Comparison of ENCODE assay signal across 8 cellular contexts in the genomic region with DNA sequence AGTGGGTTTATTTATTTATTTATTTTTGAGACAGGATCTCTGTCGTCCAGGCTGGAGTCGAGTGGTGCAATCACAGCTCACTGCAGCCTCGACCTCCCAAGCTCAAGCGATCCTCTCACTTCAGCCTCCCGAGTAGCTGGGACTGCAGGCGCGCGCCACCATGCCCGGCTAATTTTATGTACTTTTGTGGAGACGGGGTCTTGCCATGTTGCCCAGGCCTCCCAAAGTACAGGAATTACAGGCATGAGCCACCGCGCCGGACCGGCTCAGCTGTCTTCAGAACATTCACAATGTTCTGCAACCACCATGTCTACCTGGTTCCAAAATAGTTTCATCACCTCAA. TPM values are rescaled to one million over a fixed set of nuclear protein-coding genes. Genes with fewer than 3 reads are reported as not detected.
DNase-seq lines count a peak whose midpoint lies in the region; ATAC-seq and TF ChIP-seq lines count a peak whose summit lies in the region.

No MANE protein-coding gene starts in this region.

- intact Hi-C loops in esophagus muscularis mucosa (cut with DNase I): no loop called here
- intact Hi-C loops in prostate gland (cut with DNase I): no loop called here

- no peak for TF ChIP-seq EP300 in esophagus muscularis mucosa (IDR thresholded peaks at IDR 0.05)

- H3K27me3 ChIP-seq in DND-41 (ENCODE audit: insufficient read depth, low read length, poor library complexity) (no peaks in the 10 kb centered on the region), RWPE2 (ENCODE audit: insufficient read depth, poor library complexity, severe bottlenecking) (no peaks in the 10 kb centered on the region), esophagus muscularis mucosa (no peaks in the 10 kb centered on the region), prostate gland (replicated peaks; ENCODE audit: insufficient read depth) (no peaks in the 10 kb centered on the region)

- peak overlapping the region; percentile 80 to 87; a peak in 3 of 4 replicates for H3K4me3 ChIP-seq in DND-41 (ENCODE audit: low read depth in 1 of 2, low read length in 2 of 2)
- peak overlapping the region; percentile 80 for H3K4me3 ChIP-seq in RWPE2 (ENCODE audit: severe bottlenecking)
- H3K4me3 ChIP-seq in esophagus muscularis mucosa: peak overlapping the region; percentile 63 to 96 (median 86)
- H3K4me3 ChIP-seq in prostate gland: peak overlapping the region; percentile 79 to 88

- H3K27ac ChIP-seq in DND-41 (ENCODE audit: low read length): peak overlapping the region; percentile 51
- H3K27ac ChIP-seq in RWPE2 (ENCODE audit: poor library complexity, severe bottlenecking): no peak overlapping the region
- H3K27ac ChIP-seq in esophagus muscularis mucosa (replicated peaks in 1 of 4): peak overlapping the region; percentile 24 to 87 (median 84)
- peak overlapping the region; percentile 4 to 69 for H3K27ac ChIP-seq in prostate gland

- peaks cover 40% of the 10 kb centered on the region for H3K36me3 ChIP-seq in DND-41 (ENCODE audit: insufficient read depth, low read length)
- peaks cover 44% of the 10 kb centered on the region for H3K36me3 ChIP-seq in RWPE2 (ENCODE audit: low read depth)
- H3K36me3 ChIP-seq in esophagus muscularis mucosa: peaks cover 10 to 22% (median 15%) of the 10 kb centered on the region in 4 donors
- no peaks in the 10 kb centered on the region for H3K36me3 ChIP-seq in prostate gland

- peaks cover 56% of the 10 kb centered on the region for H3K4me1 ChIP-seq in DND-41 (ENCODE audit: insufficient read depth, low read length)
- H3K4me1 ChIP-seq in RWPE2 (ENCODE audit: insufficient read depth, poor library complexity, severe bottlenecking): no peaks in the 10 kb centered on the region
- peaks cover 31 to 55% (median 53%) of the 10 kb centered on the region in 4 donors for H3K4me1 ChIP-seq in esophagus muscularis mucosa
- peaks cover 5% of the 10 kb centered on the region for H3K4me1 ChIP-seq in prostate gland (replicated peaks)

- peaks cover 9% of the 10 kb centered on the region for H4K20me1 ChIP-seq in DND-41 (ENCODE audit: insufficient read depth, low read length)

- peak overlapping the region; percentile 90 for H2AFZ ChIP-seq in DND-41 (ENCODE audit: low read depth, low read length)

- H3K9me3 ChIP-seq in DND-41 (ENCODE audit: insufficient read depth, low read length, severe bottlenecking) (no peaks in the 10 kb centered on the region), RWPE2 (ENCODE audit: severe bottlenecking) (no peaks in the 10 kb centered on the region), esophagus muscularis mucosa (no peaks in the 10 kb centered on the region), prostate gland (no peaks in the 10 kb centered on the region)

- no peak for DNase-seq in DND-41
- DNase-seq in RWPE2 (ENCODE audit: low spot score): no peak
- DNase-seq in esophagus muscularis mucosa (ENCODE audit: extremely low spot score): no peak
- DNase-seq in prostate gland (ENCODE audit: low spot score): no peak
- DNase-seq in NCI-H2227 treated with DMSO at 0.1 percent for 48 hours (lab: John Stamatoyannopoulos, UW): no peak
- DNase-seq in HK-2 (ENCODE audit: unreplicated experiment): no peak
- DNase-seq in SW480 (ENCODE audit: low spot score): no peak
- DNase-seq in epidermal melanocyte (ENCODE audit: insufficient read length, low spot score): no peak

- no peak for TF ChIP-seq CTCF in DND-41 (IDR thresholded peaks at IDR 0.05; ENCODE audit: borderline replicate concordance, extremely low read depth, low read length, poor library complexity, severe bottlenecking)
- no peak for TF ChIP-seq CTCF in RWPE2 (IDR thresholded peaks at IDR 0.05; ENCODE audit: poor library complexity, severe bottlenecking)
- no peak for TF ChIP-seq CTCF in esophagus muscularis mucosa (IDR thresholded peaks at IDR 0.05)
- TF ChIP-seq CTCF in prostate gland (IDR thresholded peaks at IDR 0.05): no peak

- ATAC-seq in DND-41 (ENCODE audit: insufficient read depth, low read depth) (no peak), RWPE2 (ENCODE audit: low read depth) (no peak)

- peak overlapping the region; percentile 83 for H3K9ac ChIP-seq in DND-41 (ENCODE audit: low read depth, low read length)

- H3K4me2 ChIP-seq in DND-41 (ENCODE audit: insufficient read depth, low read length): peak overlapping the region; percentile 97

- peaks cover 81% of the 10 kb centered on the region for H3K79me2 ChIP-seq in DND-41 (ENCODE audit: insufficient read depth, low read length)

- 65% methylated on average over 13 of the region's 14 CpGs for WGBS in esophagus muscularis mucosa
- 59% methylated on average over 14 of the region's 14 CpGs for WGBS in prostate gland

- no peak for TF ChIP-seq POLR2A in esophagus muscularis mucosa (IDR thresholded peaks at IDR 0.05; ENCODE audit: low read depth)
- TF ChIP-seq POLR2A in prostate gland (IDR thresholded peaks at IDR 0.05): no peak

RNA-seq across cellular contexts. Expression of a gene that starts 0.4 kb away (rescaled TPM):
- total RNA-seq in esophagus muscularis mucosa (10 to 100 TPM; 60.9 to 83.0 (median 73.0) TPM), prostate gland (10 to 100 TPM; 43.7 to 60.3 TPM)

RNA-seq across cellular contexts. Expression of a gene that starts 2.7 kb away (rescaled TPM):
- 100 to 1,000 TPM; 125 to 174 (median 126) TPM for total RNA-seq in esophagus muscularis mucosa
- 100 to 1,000 TPM; 171 to 390 TPM for total RNA-seq in prostate gland

RNA-seq across cellular contexts. Expression of a gene that starts 26.1 kb away (rescaled TPM):
- 10 to 100 TPM in 3 of 4 donors, 1 to 10 TPM in 1; 7.5 to 16.4 (median 11.9) TPM for total RNA-seq in esophagus muscularis mucosa
- 10 to 100 TPM; 11.2 to 27.5 TPM for total RNA-seq in prostate gland

RNA-seq across cellular contexts. Expression of a gene that starts 56.7 kb away (rescaled TPM):
- total RNA-seq in esophagus muscularis mucosa (1 to 10 TPM; 4.6 to 8.1 (median 6.8) TPM), prostate gland (1 to 10 TPM; 2.3 to 2.5 TPM)
